ENCODE assay signal across 8 cellular contexts in the genomic region with DNA sequence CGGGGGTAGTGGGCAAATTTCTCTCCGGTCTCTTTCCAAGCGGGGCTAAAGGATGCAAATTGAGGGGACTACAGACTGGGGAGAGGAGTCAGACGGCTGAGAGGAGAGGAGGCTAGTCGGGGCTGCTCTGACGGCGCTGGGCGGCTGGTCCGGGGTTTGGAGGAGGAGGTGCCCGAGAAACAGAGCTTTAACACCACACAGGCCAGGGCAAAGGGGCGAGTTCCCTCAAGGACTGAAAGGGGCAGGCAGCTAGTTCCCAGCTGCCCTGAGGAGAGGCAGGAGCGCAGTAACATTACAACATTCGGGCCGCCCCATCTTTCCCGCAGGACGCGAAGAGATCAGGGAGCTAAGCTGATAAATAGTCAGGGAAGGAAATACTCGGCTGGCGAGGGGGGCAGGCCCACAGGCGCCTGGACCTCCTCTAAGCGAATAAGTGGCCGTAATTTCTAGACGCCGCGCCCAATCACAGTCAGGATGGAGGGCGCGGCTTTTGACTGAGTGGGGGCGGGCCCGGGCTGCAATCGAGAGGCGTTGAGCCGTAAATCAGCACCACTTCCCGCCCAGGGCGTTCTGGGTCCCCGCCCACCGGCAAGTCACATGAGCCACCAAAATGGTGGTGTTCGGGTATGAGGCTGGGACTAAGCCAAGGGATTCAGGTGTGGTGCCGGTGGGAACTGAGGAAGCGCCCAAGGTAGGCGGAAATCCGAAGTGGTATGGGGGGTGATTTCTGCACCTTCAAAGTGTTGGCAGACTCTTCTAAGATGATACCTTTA. TPM values are rescaled to one million over a fixed set of nuclear protein-coding genes. Genes with fewer than 3 reads are reported as not detected.
DNase-seq lines count a peak whose midpoint lies in the region; TF ChIP-seq lines count a peak whose summit lies in the region.

A gene (plus strand): TSS at position 596 of the 773 bp plus-strand sequence. CDS start 15 bp downstream, at position 611.

- TF ChIP-seq CTCF in neutrophil (IDR thresholded peaks at IDR 0.05), result no peak

- H3K36me3 ChIP-seq in neutrophil, result no peaks in the 10 kb centered on the region

- POLR2A ChIA-PET in HEK293T (lab: Yijun Ruan, JAX), result interaction anchor here (0.7 to 4.1 kb wide), 11 partner anchors 9 to 439 kb away, joined by 3 to 41 read pairs (median 4); a partner anchor contains a TSS

- H3K4me1 ChIP-seq in neutrophil (ENCODE audit: control insufficient read depth in 1 of 2, insufficient read depth in 1 of 2, low read depth in 1 of 2, low read length in 1 of 2), result peaks cover 17 to 20% of the 10 kb centered on the region in 2 experiments

- peak within 1 kb of the TSS; percentile 85 to 86 for H3K4me3 ChIP-seq in neutrophil (ENCODE audit: low read depth in 1 of 2, low read length in 1 of 2)

- H3K9me3 ChIP-seq in neutrophil, result no peaks in the 10 kb centered on the region

- DNase-seq in GF-D8 (lab: John Stamatoyannopoulos, UW) (peak; percentile 90), HEK293T (ENCODE audit: extremely low spot score) (peak; percentile 89), MV-4-11 (lab: John Stamatoyannopoulos, UW) (peak; percentile 97), SK-MEL-5 (ENCODE audit: low read depth, low spot score) (peak; percentile 95), foreskin melanocyte (peak; percentile 98), substantia nigra (lab: John Stamatoyannopoulos, UW) (peak; percentile 85 to 99 (median 97))
- peak; percentile 97 for DNase-seq in activated naive CD4-positive, alpha-beta T cell treated with Interleukin-2 at 50 U/mL for 16 hours

- H3K27ac ChIP-seq in neutrophil (peak within 1 kb of the TSS; percentile 86), substantia nigra (ENCODE audit: low read depth, low read length, poor library complexity, severe bottlenecking) (peak within 1 kb of the TSS; percentile 95)

- in situ Hi-C loops in SK-MEL-5 (cut with HindIII; ENCODE audit: low pct_unique_long_range_greater_than_20kb, low sequenced_read_pairs), result no loop called here

- H3K27me3 ChIP-seq in neutrophil, result peaks cover 19% of the 10 kb centered on the region

- CTCF ChIA-PET in HEK293T (lab: Yijun Ruan, JAX), result interaction anchor here (1.0 kb wide), 1 partner anchor 20 kb away, joined by 3 read pairs; a partner anchor contains a TSS

TF ChIP-seq in HEK293T, 16 proteins besides CTCF, POLR2A, EP300 and RAD21:
- TF ChIP-seq L3MBTL2 (conservative IDR thresholded peaks at IDR 0.05) (no peak), FOXK2 (IDR thresholded peaks at IDR 0.05) (no peak), FOXM1 (IDR thresholded peaks at IDR 0.05; ENCODE audit: borderline replicate concordance) (no peak), HDGF (IDR thresholded peaks at IDR 0.05; ENCODE audit: borderline replicate concordance) (no peak), NFRKB (IDR thresholded peaks at IDR 0.05) (peak; percentile 41; the same call in 1 of the 2 replicates), ELF4 (IDR thresholded peaks at IDR 0.05) (no peak), LEF1 (IDR thresholded peaks at IDR 0.05; ENCODE audit: borderline replicate concordance) (no peak), TARDBP (IDR thresholded peaks at IDR 0.05) (no peak), ZNF384 (IDR thresholded peaks at IDR 0.05) (no peak), SP1 (IDR thresholded peaks at IDR 0.05) (no peak), ARNT (IDR thresholded peaks at IDR 0.05) (no peak), CTBP1 (IDR thresholded peaks at IDR 0.05; ENCODE audit: borderline replicate concordance) (no peak), FOXA1 (IDR thresholded peaks at IDR 0.05) (no peak), BHLHE40 (IDR thresholded peaks at IDR 0.05; ENCODE audit: borderline replicate concordance) (no peak), SUZ12 (IDR thresholded peaks at IDR 0.05) (no peak)
- TF ChIP-seq, protein P1, sequence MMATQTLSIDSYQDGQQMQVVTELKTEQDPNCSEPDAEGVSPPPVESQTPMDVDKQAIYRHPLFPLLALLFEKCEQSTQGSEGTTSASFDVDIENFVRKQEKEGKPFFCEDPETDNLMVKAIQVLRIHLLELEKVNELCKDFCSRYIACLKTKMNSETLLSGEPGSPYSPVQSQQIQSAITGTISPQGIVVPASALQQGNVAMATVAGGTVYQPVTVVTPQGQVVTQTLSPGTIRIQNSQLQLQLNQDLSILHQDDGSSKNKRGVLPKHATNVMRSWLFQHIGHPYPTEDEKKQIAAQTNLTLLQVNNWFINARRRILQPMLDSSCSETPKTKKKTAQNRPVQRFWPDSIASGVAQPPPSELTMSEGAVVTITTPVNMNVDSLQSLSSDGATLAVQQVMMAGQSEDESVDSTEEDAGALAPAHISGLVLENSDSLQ (IDR thresholded peaks at IDR 0.05), result peak; percentile 96
TF ChIP-seq in HEK293T: peak in this region for 2.

RNA-seq across cellular contexts. Expression of the gene that starts here (rescaled TPM):
- total RNA-seq in SK-MEL-5 (2014; rRNA removed; shearing (Covaris generic)), result 83.7 and 86.2 TPM in 2 replicates
- polyA plus RNA-seq in SK-MEL-5 (2015; cell fraction: cytosol; rRNA removed), result 38.3 and 39.4 TPM in 2 replicates
- polyA plus RNA-seq in SK-MEL-5 (2015; cell fraction: nucleus; rRNA removed), result 85.5 and 116 TPM in 2 replicates

Comparison
In these comparisons a context has a peak if more than half of its experiments do, and no peak if none do; other contexts are left out.
1. Peak in every context shown above with its lines: DNase-seq, H3K4me3 ChIP-seq and H3K27ac ChIP-seq.